Comparison of ENCODE assay signal across 8 cellular contexts in the genomic region with DNA sequence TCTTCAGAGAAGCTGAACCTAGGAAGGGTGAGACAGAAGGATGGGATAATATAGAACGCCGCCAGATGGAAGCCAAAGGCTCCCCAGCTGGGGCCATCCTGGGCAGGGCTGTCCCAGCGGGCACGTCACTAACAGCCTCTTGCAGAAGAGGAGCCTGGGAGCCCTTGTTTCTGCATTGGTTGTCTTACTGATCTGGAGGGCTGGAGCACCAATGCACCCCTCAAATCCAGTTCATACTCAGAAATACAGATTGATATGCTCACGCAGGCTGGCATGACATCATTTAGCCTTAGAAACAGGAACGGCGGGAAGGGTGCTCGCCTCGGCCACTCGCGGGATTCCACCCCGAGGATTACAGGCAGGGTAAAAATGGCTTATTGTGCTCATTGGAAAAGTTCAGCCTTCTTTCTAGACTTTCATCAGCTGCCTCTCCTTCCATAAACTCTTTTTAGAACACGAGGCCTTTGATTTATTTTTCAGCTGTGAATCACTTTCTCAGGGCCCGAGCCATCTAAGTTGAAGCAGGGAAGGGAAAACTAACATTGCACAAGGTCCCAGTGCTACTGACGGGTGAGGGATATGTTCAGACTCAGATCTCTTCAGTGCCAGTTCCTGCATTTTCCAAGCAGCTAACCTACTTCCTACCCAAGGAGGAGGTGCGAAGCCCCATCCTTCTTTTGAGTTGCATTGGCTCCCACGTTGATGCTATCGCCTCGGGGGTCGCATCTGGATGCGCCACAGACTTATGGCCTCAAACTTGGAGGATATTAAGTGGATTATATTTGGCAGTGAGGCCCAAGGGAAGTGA.
DNase-seq lines count a peak whose midpoint lies in the region; ATAC-seq and TF ChIP-seq lines count a peak whose summit lies in the region.

No MANE protein-coding gene starts in this region.

- POLR2A ChIA-PET in naive thymus-derived CD4-positive, alpha-beta T cell (lab: Charles Lee) = interaction anchor here (1.0 to 1.5 kb wide), 3 partner anchors 89 to 442 kb away, joined by 3 to 4 read pairs (median 3); partner anchors contain the start of gene ATXN1

- H3K27ac Mint-ChIP-seq in naive thymus-derived CD4-positive, alpha-beta T cell = peak overlapping the region; percentile 91 to 97 (median 95)

- no peaks in the 10 kb centered on the region for H3K27me3 ChIP-seq in colonic mucosa
- H3K27me3 ChIP-seq in naive thymus-derived CD4-positive, alpha-beta T cell (ENCODE audit: control insufficient read depth in 2 of 2, insufficient read depth in 2 of 2, low read length in 2 of 2) = no peaks in the 10 kb centered on the region

- H3K36me3 ChIP-seq in colonic mucosa = no peaks in the 10 kb centered on the region
- no peaks in the 10 kb centered on the region for H3K36me3 ChIP-seq in naive thymus-derived CD4-positive, alpha-beta T cell (ENCODE audit: control insufficient read depth in 2 of 3, insufficient read depth in 3 of 3, low read length in 3 of 3)

- peak overlapping the region; percentile 66 for H3K27ac ChIP-seq in colonic mucosa
- H3K27ac ChIP-seq in naive thymus-derived CD4-positive, alpha-beta T cell (ENCODE audit: low read depth, low read length) = peak overlapping the region; percentile 84

- intact Hi-C loops in colonic mucosa (cut with DNase I) = loop anchor here (10.0 kb wide), 1 partner anchor 194 kb away; no protein-coding TSS in a partner anchor
- intact Hi-C loops in naive thymus-derived CD4-positive, alpha-beta T cell (cut with micrococcal nuclease) = loop anchor here (1.0 to 5.0 kb wide), 13 partner anchors 11 to 1942 kb away; partner anchors contain the start of genes DEK (in 2 of the 2), NUP153 (in 2 of the 2), ATXN1 (in 1 of the 2) and FAM8A1 (in 1 of the 2)

- peaks cover 41 to 83% (median 80%) of the 10 kb centered on the region in 7 donors for H3K4me1 Mint-ChIP-seq in naive thymus-derived CD4-positive, alpha-beta T cell

- CTCF ChIA-PET in naive thymus-derived CD4-positive, alpha-beta T cell (lab: Charles Lee) = interaction anchor here (0.8 to 2.0 kb wide), 4 partner anchors 8 to 450 kb away, joined by 3 to 4 read pairs (median 3); no protein-coding TSS in a partner anchor

- H3K4me3 Mint-ChIP-seq in naive thymus-derived CD4-positive, alpha-beta T cell = peak overlapping the region; percentile 67 to 86 (median 78)

- no peaks in the 10 kb centered on the region for H3K27me3 Mint-ChIP-seq in naive thymus-derived CD4-positive, alpha-beta T cell

- H3K9me3 ChIP-seq in colonic mucosa = no peaks in the 10 kb centered on the region
- no peaks in the 10 kb centered on the region for H3K9me3 ChIP-seq in naive thymus-derived CD4-positive, alpha-beta T cell (ENCODE audit: control insufficient read depth in 2 of 3, low read length in 3 of 3)

- TF ChIP-seq CTCF in colonic mucosa (IDR thresholded peaks at IDR 0.05) = no peak

- H3K4me1 ChIP-seq in colonic mucosa = peaks cover 4% of the 10 kb centered on the region
- H3K4me1 ChIP-seq in naive thymus-derived CD4-positive, alpha-beta T cell (ENCODE audit: control insufficient read depth in 2 of 2, insufficient read depth in 2 of 2, low read length in 2 of 2) = peaks cover 58 to 72% of the 10 kb centered on the region in 2 donors

- H3K4me3 ChIP-seq in colonic mucosa = no peak overlapping the region
- peak overlapping the region; percentile 43 for H3K4me3 ChIP-seq in naive thymus-derived CD4-positive, alpha-beta T cell (ENCODE audit: low read length)

- peaks cover 0 to 18% (median under 1%) of the 10 kb centered on the region in 5 donors for H3K36me3 Mint-ChIP-seq in naive thymus-derived CD4-positive, alpha-beta T cell

- peak; percentile 61 for DNase-seq in AG20443 (ENCODE audit: low spot score)
- peak; percentile 91 for DNase-seq in NCI-H2171 treated with DMSO at 0.1 percent for 48 hours (lab: John Stamatoyannopoulos, UW)
- DNase-seq in colonic mucosa = no peak
- DNase-seq in naive thymus-derived CD4-positive, alpha-beta T cell = peak in 1 of 9 donors; percentile 19
- DNase-seq in NCI-H1048 (lab: John Stamatoyannopoulos, UW) = no peak
- DNase-seq in 8988T = no peak

- H3K9me3 Mint-ChIP-seq in naive thymus-derived CD4-positive, alpha-beta T cell = peaks cover 0 to 2% (median 0%) of the 10 kb centered on the region in 11 donors

- no peak for ATAC-seq in naive thymus-derived CD4-positive, alpha-beta T cell
- no peak for ATAC-seq in GM18907 (IDR thresholded peaks at IDR 0.05; ENCODE audit: unreplicated experiment)
- no peak for ATAC-seq in GM19397 (IDR thresholded peaks at IDR 0.05; ENCODE audit: unreplicated experiment)

- H3K9ac ChIP-seq in colonic mucosa (ENCODE audit: low read depth in 2 of 2, low read length in 2 of 2) = peak overlapping the region in 1 of 2 donors; percentile 41

Comparison
In these comparisons a context has a peak if more than half of its experiments do, and no peak if none do; other contexts are left out.
1. DNase-seq: peak in AG20443 (single experiment) and NCI-H2171 treated with DMSO at 0.1 percent for 48 hours (single experiment); none in colonic mucosa (single experiment), NCI-H1048 (single experiment) and 8988T (single experiment).